ENCODE assay signal across 21 cellular contexts in the genomic region with DNA sequence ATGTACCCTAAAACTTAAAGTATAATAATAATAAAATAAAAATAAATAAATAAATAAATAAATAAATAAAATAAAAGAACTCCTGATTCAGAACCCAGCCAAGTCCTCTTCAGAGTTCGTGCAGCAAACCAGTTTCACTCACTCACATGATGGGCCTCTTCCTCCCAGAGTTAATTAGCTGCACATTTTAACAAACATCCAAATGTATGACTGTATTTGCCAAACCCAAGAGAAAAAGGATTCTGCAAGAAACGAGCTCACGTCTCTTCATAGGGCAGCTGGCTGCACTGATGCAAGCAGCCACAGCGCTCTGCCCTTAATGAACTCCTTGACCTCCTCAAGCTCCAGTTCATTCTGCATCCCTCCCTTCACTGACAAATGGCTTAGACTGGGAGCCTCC.
"Had no signal": no experiment of that assay in that cellular context is flagged by ENCODE, and none has a peak within 500 bp of the region (broad histone marks: within the 10 kb centered on the region; RNA-seq: fewer than 3 reads in every experiment).

No MANE protein-coding gene starts in this region.

- H3K27me3 ChIP-seq: cardiac muscle cell, spleen had no signal

- H3K27ac ChIP-seq: cardiac muscle cell, spleen had no signal

- H3K4me1 Mint-ChIP-seq: activated B cell treated with CpG ODN at 0.5 μM for 24 hours; activated CD4-positive, alpha-beta memory T cell treated with anti-CD3 and anti-CD28 coated beads, Interleukin-2, amount 10 ng/mL, durations not matched to agents 7 days and 5 days; activated CD8-positive, alpha-beta memory T cell treated with anti-CD3 and anti-CD28 coated beads, Interleukin-2, amount 10 ng/mL, durations not matched to agents 7 days and 5 days; activated naive CD8-positive, alpha-beta T cell treated with anti-CD3 and anti-CD28 coated beads for 36 hours; activated T-helper 17 cell treated with anti-CD3 and anti-CD28 coated beads, Interleukin-2, amount 50 U/mL, for 72 hours; mesothelial cell of epicardium had no signal

- H3K9me3 Mint-ChIP-seq: activated B cell treated with CpG ODN at 0.5 μM for 24 hours; activated CD4-positive, alpha-beta memory T cell treated with anti-CD3 and anti-CD28 coated beads, Interleukin-2, amount 10 ng/mL, durations not matched to agents 7 days and 5 days; activated naive CD8-positive, alpha-beta T cell treated with anti-CD3 and anti-CD28 coated beads for 36 hours; activated T-helper 17 cell treated with anti-CD3 and anti-CD28 coated beads, Interleukin-2, amount 50 U/mL, for 72 hours; mesothelial cell of epicardium; natural killer cell treated with Interleukin-12 subunit alpha and Interleukin-12 subunit beta and Interleukin-15 and Interleukin-18, amount 100 ng/mL, for 72 hours had no signal

- H3K4me1 ChIP-seq: spleen had no signal

- H3K27me3 Mint-ChIP-seq: activated B cell treated with CpG ODN at 0.5 μM for 24 hours; activated CD4-positive, alpha-beta memory T cell treated with anti-CD3 and anti-CD28 coated beads, Interleukin-2, amount 10 ng/mL, durations not matched to agents 7 days and 5 days; activated CD8-positive, alpha-beta memory T cell treated with anti-CD3 and anti-CD28 coated beads, Interleukin-2, amount 10 ng/mL, durations not matched to agents 7 days and 5 days; activated naive CD8-positive, alpha-beta T cell treated with anti-CD3 and anti-CD28 coated beads for 36 hours; activated T-helper 17 cell treated with anti-CD3 and anti-CD28 coated beads, Interleukin-2, amount 50 U/mL, for 72 hours; natural killer cell treated with Interleukin-12 subunit alpha and Interleukin-12 subunit beta and Interleukin-15 and Interleukin-18, amount 100 ng/mL, for 72 hours had no signal

- H3K4me3 ChIP-seq: cardiac muscle cell, lung, spleen had no signal

- ATAC-seq: activated CD8-positive, alpha-beta memory T cell treated with anti-CD3 and anti-CD28 coated beads, Interleukin-2, amount 10 ng/mL, durations not matched to agents 7 days and 5 days; activated T-helper 17 cell treated with anti-CD3 and anti-CD28 coated beads, Interleukin-2, amount 50 U/mL, for 72 hours; natural killer cell treated with Interleukin-12 subunit alpha and Interleukin-12 subunit beta and Interleukin-15 and Interleukin-18, amount 100 ng/mL, for 72 hours had no signal

- H3K9me3 ChIP-seq: spleen had no signal

- H3K4me3 Mint-ChIP-seq: activated B cell treated with CpG ODN at 0.5 μM for 24 hours; activated CD4-positive, alpha-beta memory T cell treated with anti-CD3 and anti-CD28 coated beads, Interleukin-2, amount 10 ng/mL, durations not matched to agents 7 days and 5 days; activated CD8-positive, alpha-beta memory T cell treated with anti-CD3 and anti-CD28 coated beads, Interleukin-2, amount 10 ng/mL, durations not matched to agents 7 days and 5 days; activated naive CD8-positive, alpha-beta T cell treated with anti-CD3 and anti-CD28 coated beads for 36 hours; activated T-helper 17 cell treated with anti-CD3 and anti-CD28 coated beads, Interleukin-2, amount 50 U/mL, for 72 hours; mesothelial cell of epicardium; natural killer cell treated with Interleukin-12 subunit alpha and Interleukin-12 subunit beta and Interleukin-15 and Interleukin-18, amount 100 ng/mL, for 72 hours had no signal

- H3K36me3 ChIP-seq: cardiac muscle cell had no signal

- H3K27ac Mint-ChIP-seq: activated B cell treated with CpG ODN at 0.5 μM for 24 hours; activated CD4-positive, alpha-beta memory T cell treated with anti-CD3 and anti-CD28 coated beads, Interleukin-2, amount 10 ng/mL, durations not matched to agents 7 days and 5 days; activated CD8-positive, alpha-beta memory T cell treated with anti-CD3 and anti-CD28 coated beads, Interleukin-2, amount 10 ng/mL, durations not matched to agents 7 days and 5 days; activated naive CD8-positive, alpha-beta T cell treated with anti-CD3 and anti-CD28 coated beads for 36 hours; activated T-helper 17 cell treated with anti-CD3 and anti-CD28 coated beads, Interleukin-2, amount 50 U/mL, for 72 hours; mesothelial cell of epicardium; natural killer cell treated with Interleukin-12 subunit alpha and Interleukin-12 subunit beta and Interleukin-15 and Interleukin-18, amount 100 ng/mL, for 72 hours had no signal

- H3K36me3 Mint-ChIP-seq: natural killer cell treated with Interleukin-12 subunit alpha and Interleukin-12 subunit beta and Interleukin-15 and Interleukin-18, amount 100 ng/mL, for 72 hours had no signal

- DNase-seq: activated B cell treated with CpG ODN at 0.5 μM for 24 hours; activated CD4-positive, alpha-beta memory T cell treated with anti-CD3 and anti-CD28 coated beads, Interleukin-2, amount 10 ng/mL, durations not matched to agents 7 days and 5 days; activated CD4-positive, alpha-beta T cell treated with anti-CD3 and anti-CD28 coated beads for 48 hours; activated CD8-positive, alpha-beta memory T cell treated with anti-CD3 and anti-CD28 coated beads, Interleukin-2, amount 10 ng/mL, durations not matched to agents 7 days and 5 days; activated naive CD4-positive, alpha-beta T cell; activated naive CD8-positive, alpha-beta T cell treated with anti-CD3 and anti-CD28 coated beads for 36 hours; amniotic stem cell; dermis blood vessel endothelial cell; effector memory CD4-positive, alpha-beta T cell; hippocampal formation; posterior cingulate gyrus; retina; spleen; stimulated activated CD4-positive, alpha-beta T cell treated with anti-CD3 and anti-CD28 coated beads, Interleukin-4, amount 100 ng/mL, for 4 hours; stimulated activated naive CD4-positive, alpha-beta T cell; T-helper 9 cell had no signal
